8 cellular contexts compared by ENCODE assay signal in genomic region chr11:19713221-19714092, GRCh38. TPM values are rescaled to one million over a fixed set of nuclear protein-coding genes. Genes with fewer than 3 reads are reported as not detected.
A peak's percentile ranks its signal among the peaks of the same experiment; 100 is the strongest.
DNase-seq lines count a peak whose midpoint lies in the region; ATAC-seq and FAIRE-seq lines count a peak whose summit lies in the region.

No MANE protein-coding gene starts in this region.

- H3K9me3 ChIP-seq in BLaER1 treated with 17β-estradiol and CSF1 and Interleukin-3, amounts not matched to agents 10 nM and 100 nM (replicated peaks in 1 of 11) = no peaks in the 10 kb centered on the region; a peak in 1 of 22 replicates
- H3K9me3 ChIP-seq in right cardiac atrium (ENCODE audit: control insufficient read depth, low read length) = no peaks in the 10 kb centered on the region
- no peaks in the 10 kb centered on the region for H3K9me3 ChIP-seq in small intestine (ENCODE audit: control insufficient read depth, low read depth)

- CTCF ChIA-PET in activated CD4-positive, alpha-beta memory T cell treated with anti-CD3 and anti-CD28 coated beads, Interleukin-2, amount 10 ng/mL, durations not matched to agents 7 days and 5 days (lab: Charles Lee) = no interaction called here

- peak overlapping the region; percentile 77 for H3K4me3 Mint-ChIP-seq in activated CD4-positive, alpha-beta memory T cell treated with anti-CD3 and anti-CD28 coated beads, Interleukin-2, amount 10 ng/mL, durations not matched to agents 7 days and 5 days

- POLR2A ChIA-PET in activated CD4-positive, alpha-beta memory T cell treated with anti-CD3 and anti-CD28 coated beads, Interleukin-2, amount 10 ng/mL, durations not matched to agents 7 days and 5 days (lab: Charles Lee) = interaction anchor here (5.4 kb wide), 1 partner anchor 10 kb away, joined by 42 read pairs; no protein-coding TSS in a partner anchor

- intact Hi-C loops in right cardiac atrium (cut with DNase I) = loop anchor here in 2 of 4 donors (2.0 to 10.0 kb wide), 2 partner anchors 15 to 139 kb away; no protein-coding TSS in a partner anchor

- H4K20me1 ChIP-seq in BLaER1 treated with 17β-estradiol and CSF1 and Interleukin-3, amounts not matched to agents 10 nM and 100 nM = peaks cover 0 to 23% (median 11%) of the 10 kb centered on the region in 11 experiments; a peak in 10 of 22 replicates

- peaks cover 2% of the 10 kb centered on the region for H3K36me3 Mint-ChIP-seq in activated CD4-positive, alpha-beta memory T cell treated with anti-CD3 and anti-CD28 coated beads, Interleukin-2, amount 10 ng/mL, durations not matched to agents 7 days and 5 days (ENCODE audit: low read depth)

- H3K27me3 ChIP-seq in BLaER1 treated with 17β-estradiol and CSF1 and Interleukin-3, amounts not matched to agents 10 nM and 100 nM = peaks cover 35 to 50% (median 42%) of the 10 kb centered on the region in 11 experiments
- H3K27me3 ChIP-seq in right cardiac atrium (ENCODE audit: control insufficient read depth, insufficient read depth) (no peaks in the 10 kb centered on the region), small intestine (ENCODE audit: control insufficient read depth in 2 of 2, insufficient read depth in 2 of 2, low read length in 2 of 2) (peaks cover 3 to 15% of the 10 kb centered on the region in 2 donors)

- peak overlapping the region; percentile 58 to 75 (median 66) for H3K4me3 ChIP-seq in BLaER1 treated with 17β-estradiol and CSF1 and Interleukin-3, amounts not matched to agents 10 nM and 100 nM
- peak overlapping the region; percentile 66 for H3K4me3 ChIP-seq in right cardiac atrium (ENCODE audit: low read length)
- peak overlapping the region; percentile 11 to 56 for H3K4me3 ChIP-seq in small intestine (ENCODE audit: low read depth in 1 of 2, low read length in 2 of 2)

- peak overlapping the region; percentile 96 to 100 (median 99) for H3K4me2 ChIP-seq in BLaER1 treated with 17β-estradiol and CSF1 and Interleukin-3, amounts not matched to agents 10 nM and 100 nM

- peaks cover 42% of the 10 kb centered on the region for H3K27me3 Mint-ChIP-seq in activated CD4-positive, alpha-beta memory T cell treated with anti-CD3 and anti-CD28 coated beads, Interleukin-2, amount 10 ng/mL, durations not matched to agents 7 days and 5 days

- H3K27ac ChIP-seq in BLaER1 treated with 17β-estradiol and CSF1 and Interleukin-3, amounts not matched to agents 10 nM and 100 nM = no peak overlapping the region
- peak overlapping the region; percentile 75 for H3K27ac ChIP-seq in right cardiac atrium (ENCODE audit: low read length)
- H3K27ac ChIP-seq in small intestine (ENCODE audit: low read depth in 1 of 2, low read length in 1 of 2) = peak overlapping the region in 1 of 2 donors; percentile 62

- peak; percentile 19 for DNase-seq in activated CD4-positive, alpha-beta memory T cell treated with anti-CD3 and anti-CD28 coated beads, Interleukin-2, amount 10 ng/mL, durations not matched to agents 7 days and 5 days
- DNase-seq in right cardiac atrium = peak; percentile 20 to 68 (median 62)
- DNase-seq in small intestine = no peak
- no peak for DNase-seq in stimulated activated naive CD4-positive, alpha-beta T cell treated with Interleukin-2 at 50 U/mL for 16 hours (lab: John Stamatoyannopoulos, UW)
- no peak for DNase-seq in HuH-7 (ENCODE audit: low spot score)
- DNase-seq in LoVo (ENCODE audit: low spot score) = no peak

- WGBS in right cardiac atrium = under 1% methylated on average over 63 of the region's 63 CpGs
- 2% methylated on average over 61 to 63 of the region's 63 CpGs for WGBS in small intestine, 3 donors

- FAIRE-seq in small intestine (lab: Jason Lieb, UNC) = no peak

- H3K27ac Mint-ChIP-seq in activated CD4-positive, alpha-beta memory T cell treated with anti-CD3 and anti-CD28 coated beads, Interleukin-2, amount 10 ng/mL, durations not matched to agents 7 days and 5 days = no peak overlapping the region

- H3K9me3 Mint-ChIP-seq in activated CD4-positive, alpha-beta memory T cell treated with anti-CD3 and anti-CD28 coated beads, Interleukin-2, amount 10 ng/mL, durations not matched to agents 7 days and 5 days = no peaks in the 10 kb centered on the region

- ATAC-seq in GM21723 (IDR thresholded peaks at IDR 0.05; ENCODE audit: unreplicated experiment) (peak; percentile 17), right cardiac atrium (no peak)

- peak overlapping the region; percentile 77 to 89 (median 81); a peak in 21 of 22 replicates for H3K9ac ChIP-seq in BLaER1 treated with 17β-estradiol and CSF1 and Interleukin-3, amounts not matched to agents 10 nM and 100 nM

- H3K4me1 ChIP-seq in BLaER1 treated with 17β-estradiol and CSF1 and Interleukin-3, amounts not matched to agents 10 nM and 100 nM = peaks cover 13 to 41% (median 26%) of the 10 kb centered on the region in 10 experiments
- peaks cover 9% of the 10 kb centered on the region for H3K4me1 ChIP-seq in right cardiac atrium (ENCODE audit: control insufficient read depth, insufficient read depth, low read length)
- H3K4me1 ChIP-seq in small intestine (ENCODE audit: control insufficient read depth in 2 of 2, insufficient read depth in 1 of 2, low read depth in 1 of 2, low read length in 1 of 2) = peaks cover 0 to 2% of the 10 kb centered on the region in 2 donors

- no peaks in the 10 kb centered on the region for H3K36me3 ChIP-seq in BLaER1 treated with 17β-estradiol and CSF1 and Interleukin-3, amounts not matched to agents 10 nM and 100 nM
- no peaks in the 10 kb centered on the region for H3K36me3 ChIP-seq in small intestine (ENCODE audit: control insufficient read depth in 2 of 2, insufficient read depth in 2 of 2, low read length in 2 of 2)

- H3K4me1 Mint-ChIP-seq in activated CD4-positive, alpha-beta memory T cell treated with anti-CD3 and anti-CD28 coated beads, Interleukin-2, amount 10 ng/mL, durations not matched to agents 7 days and 5 days = peaks cover 26% of the 10 kb centered on the region

RNA-seq across cellular contexts. Expression of gene NAV2, which starts 0.8 kb away (rescaled TPM):
- under 1 TPM; 0.53 to 0.70 TPM for total RNA-seq in activated CD4-positive, alpha-beta memory T cell treated with anti-CD3 and anti-CD28 coated beads, Interleukin-2, amount 10 ng/mL, durations not matched to agents 7 days and 5 days
- 10 to 100 TPM in 2 of 4 donors, 1 to 10 TPM in 2; 7.9 to 12.9 (median 10.1) TPM for total RNA-seq in right cardiac atrium
- polyA plus RNA-seq in right cardiac atrium (4.4 TPM), small intestine (1 to 10 TPM; 1.6 to 6.5 (median 2.0) TPM)

Comparison
In these comparisons a context has a peak if more than half of its experiments do, and no peak if none do; other contexts are left out.
1. DNase-seq: peak in activated CD4-positive, alpha-beta memory T cell treated with anti-CD3 and anti-CD28 coated beads, Interleukin-2, amount 10 ng/mL, durations not matched to agents 7 days and 5 days (single experiment) and right cardiac atrium (3 of 3); none in small intestine (single experiment), stimulated activated naive CD4-positive, alpha-beta T cell treated with Interleukin-2 at 50 U/mL for 16 hours (single experiment), HuH-7 (single experiment) and LoVo (single experiment).
2. RNA of gene NAV2, which starts 0.8 kb away (total RNA-seq): 7.9 to 12.9 TPM in right cardiac atrium; 0.53 to 0.70 TPM in activated CD4-positive, alpha-beta memory T cell treated with anti-CD3 and anti-CD28 coated beads, Interleukin-2, amount 10 ng/mL, durations not matched to agents 7 days and 5 days; every median in the first group is over 4 times any median in the second.
3. Peak in every context shown above with its lines, with median percentiles within 50 percentile points of each other: H3K4me3 ChIP-seq.